Comparison of ENCODE assay signal across 23 cellular contexts in the genomic region with DNA sequence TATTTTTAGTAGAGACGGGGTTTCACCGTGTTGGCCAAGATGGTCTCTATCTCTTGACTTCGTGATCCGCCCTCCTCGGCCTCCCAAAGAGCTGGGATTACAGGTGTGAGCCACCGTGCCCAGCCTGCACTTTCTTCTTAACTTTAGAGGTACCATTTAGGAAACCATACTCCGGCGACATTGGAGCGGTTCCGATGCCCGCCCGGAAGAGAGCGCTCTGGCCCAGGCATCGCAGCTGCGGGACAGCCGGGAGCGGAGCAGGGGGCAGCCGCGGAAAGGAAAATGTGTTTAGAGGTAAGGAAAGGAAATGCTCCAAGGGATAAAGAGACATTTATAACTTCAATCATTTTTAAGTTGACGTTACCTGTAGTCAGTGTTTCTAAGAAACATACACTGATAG. TPM values are rescaled to one million over a fixed set of nuclear protein-coding genes. Genes with fewer than 3 reads are reported as not detected.
"Had no signal": no experiment of that assay in that cellular context is flagged by ENCODE, and none has a peak within 500 bp of the region (broad histone marks: within the 10 kb centered on the region; RNA-seq: fewer than 3 reads in every experiment).

No MANE protein-coding gene starts in this region.

- H3K4me3 ChIP-seq: coronary artery, gastroesophageal sphincter, heart right ventricle, spleen, thyroid gland had no signal

- H3K9me3 Mint-ChIP-seq: central memory CD8-positive, alpha-beta T cell; immature natural killer cell had no signal

- FAIRE-seq: endometrium had no signal

- H3K9me3 ChIP-seq: gastroesophageal sphincter, neutrophil, thyroid gland had no signal

- H3K36me3 ChIP-seq: gastroesophageal sphincter, heart right ventricle, neutrophil, spleen, thyroid gland had no signal

- H3K27ac Mint-ChIP-seq: immature natural killer cell had no signal

- H3K4me3 Mint-ChIP-seq: central memory CD8-positive, alpha-beta T cell had no signal

- ATAC-seq: activated CD4-positive, CD25-positive, alpha-beta regulatory T cell treated with anti-CD3 and anti-CD28 coated beads, Interleukin-2, amount 50 U/mL, for 24 hours; gastroesophageal sphincter; heart right ventricle; left ventricle myocardium superior; naive thymus-derived CD4-positive, alpha-beta T cell had no signal

- H3K36me3 Mint-ChIP-seq: immature natural killer cell; naive thymus-derived CD4-positive, alpha-beta T cell had no signal

- H3K27ac ChIP-seq: coronary artery, gastroesophageal sphincter, heart right ventricle, neutrophil, spleen, thyroid gland had no signal

- DNase-seq: activated CD4-positive, alpha-beta T cell treated with anti-CD3 and anti-CD28 coated beads, Interleukin-2, amount 50 U/mL, for 4 hours; activated gamma-delta T cell treated with Interleukin-2 at 50 U/mL for 16 hours; aorta; erythroblast; heart right ventricle; immature natural killer cell; kidney glomerular epithelial cell; left ventricle myocardium superior; mesenchymal stem cell; naive thymus-derived CD4-positive, alpha-beta T cell; spleen; stimulated activated CD8-positive, alpha-beta memory T cell treated with anti-CD3 and anti-CD28 coated beads, Interleukin-4, amount 100 ng/mL, for 48 hours; stimulated activated naive CD4-positive, alpha-beta T cell; thyroid gland had no signal

RNA-seq across cellular contexts. Expression of a gene that starts 58.2 kb away (rescaled TPM):
- total RNA-seq: aorta; gastroesophageal sphincter; heart right ventricle; left ventricle myocardium superior; mucosa of gallbladder; naive thymus-derived CD4-positive, alpha-beta T cell; spleen; T-helper 1 cell treated with Interleukin-12 subunit alpha and Interleukin-12 subunit beta and Interleukin-4 antibody, amounts not matched to agents 30 ng/mL and 1 ng/mL, for 36 hours; thyroid gland; urinary bladder had no signal
- polyA plus RNA-seq: aorta, heart right ventricle, immature natural killer cell, spleen, urinary bladder had no signal
